ENCODE assay signal across 16 cellular contexts in the genomic region with DNA sequence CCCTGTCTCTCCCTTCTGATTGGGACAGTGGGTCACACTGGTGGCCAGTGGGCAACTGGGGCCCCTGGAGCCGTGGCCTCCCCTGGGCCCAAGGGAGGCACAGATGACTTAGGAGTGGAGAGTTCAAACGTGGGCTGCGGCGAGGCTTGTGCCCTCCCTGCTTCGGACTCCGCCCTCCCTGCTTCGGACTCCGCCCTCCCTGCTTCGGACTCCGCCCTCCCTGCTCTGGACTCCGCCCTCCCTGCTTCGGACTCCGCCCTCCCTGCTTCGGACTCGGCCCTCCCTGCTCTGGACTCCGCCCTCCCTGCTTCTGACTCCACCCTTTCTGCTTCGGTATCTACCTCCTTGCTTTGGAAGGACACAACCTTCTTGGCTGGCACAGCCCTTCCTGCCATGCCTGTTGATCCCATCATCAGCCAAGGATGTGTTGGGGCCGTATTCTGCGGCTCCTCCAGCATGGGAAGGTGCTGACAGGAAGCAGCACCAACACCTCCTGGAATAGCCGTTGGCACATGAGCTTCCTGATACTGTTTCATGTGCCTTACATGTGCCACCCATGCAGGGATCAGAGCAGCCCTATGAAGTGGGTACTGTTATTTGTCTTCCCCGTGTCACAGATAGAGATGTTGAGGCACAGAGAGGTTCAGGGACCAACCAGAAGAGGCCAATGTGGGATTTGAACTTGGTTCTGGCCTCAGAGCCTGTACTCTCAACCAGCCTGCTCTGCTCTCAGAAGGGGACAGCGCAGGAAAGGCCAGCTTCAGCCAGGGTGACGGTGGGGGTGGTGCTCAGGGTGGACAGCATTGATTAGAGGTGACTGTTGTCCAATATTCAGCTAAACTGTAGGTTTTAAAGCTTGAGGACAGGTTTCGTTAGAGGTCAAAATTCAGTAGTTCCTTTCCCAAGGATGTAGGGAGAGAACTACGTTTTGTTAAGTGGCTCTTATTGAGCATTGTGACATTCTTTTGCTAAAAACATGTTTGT.
DNase-seq lines count a peak whose midpoint lies in the region; ATAC-seq and TF ChIP-seq lines count a peak whose summit lies in the region.
"Had no signal": no experiment of that assay in that cellular context is flagged by ENCODE, and none has a peak within 500 bp of the region (broad histone marks: within the 10 kb centered on the region; RNA-seq: fewer than 3 reads in every experiment).

No MANE protein-coding gene starts in this region.

- H3K36me3 ChIP-seq in H7 (replicated peaks; ENCODE audit: control insufficient read depth, insufficient read depth, low read length) (no peaks in the 10 kb centered on the region), osteoblast (ENCODE audit: insufficient read depth, low read length) (no peaks in the 10 kb centered on the region)

- no peak overlapping the region for H2AFZ ChIP-seq in osteoblast (ENCODE audit: low read length)

- H4K20me1 ChIP-seq in osteoblast (ENCODE audit: insufficient read depth, low read length), result no peaks in the 10 kb centered on the region

- H3K4me3 ChIP-seq in H7 (ENCODE audit: insufficient read depth, low read depth, low read length), result no peak overlapping the region
- H3K4me3 ChIP-seq in osteoblast (ENCODE audit: insufficient read depth, low read length), result no peak overlapping the region
- H3K4me3 ChIP-seq: gastroesophageal sphincter, stomach had no signal

- H3K27ac ChIP-seq in osteoblast (ENCODE audit: low read depth, low read length), result no peak overlapping the region
- H3K27ac ChIP-seq: epithelial cell of prostate, gastroesophageal sphincter, stomach had no signal

- H3K4me1 ChIP-seq in osteoblast (ENCODE audit: insufficient read depth, low read length), result peaks cover 29% of the 10 kb centered on the region

- peaks cover 13% of the 10 kb centered on the region for H3K79me2 ChIP-seq in osteoblast (ENCODE audit: insufficient read depth, low read length)

- intact Hi-C loops in cardiac septum (cut with DNase I), result no loop called here

- no peak for ATAC-seq in GM19455 (IDR thresholded peaks at IDR 0.05; ENCODE audit: unreplicated experiment)
- ATAC-seq: gastroesophageal sphincter, T-helper 17 cell had no signal

- no peak overlapping the region for H3K4me2 ChIP-seq in osteoblast (ENCODE audit: insufficient read depth, low read length)

- no peak for TF ChIP-seq CTCF in osteoblast (IDR thresholded peaks at IDR 0.05; ENCODE audit: extremely low read depth, low read depth, low read length)

- H3K9me3 ChIP-seq in osteoblast (ENCODE audit: low read depth, low read length), result no peaks in the 10 kb centered on the region
- H3K9me3 ChIP-seq: gastroesophageal sphincter, stomach had no signal

- DNase-seq in H7 (peak; percentile 72), NAMALWA (ENCODE audit: low spot score) (peak; percentile 49), cardiac septum (ENCODE audit: low spot score) (peak; percentile 66), osteoblast (ENCODE audit: insufficient read length, low spot score, missing footprints) (peak; percentile 70), NOMO-1 treated with DMSO at 0.1 percent for 48 hours (lab: John Stamatoyannopoulos, UW; ENCODE audit: unreplicated experiment) (no peak)
- no peak for DNase-seq in stimulated activated CD4-positive, alpha-beta T cell treated with anti-CD3 and anti-CD28 coated beads, Interleukin-4, amount 100 ng/mL, for 1 hour
- DNase-seq: activated CD8-positive, alpha-beta memory T cell treated with anti-CD3 and anti-CD28 coated beads, Interleukin-2, amount 50 U/mL, for 4 hours; activated naive CD4-positive, alpha-beta T cell treated with anti-CD3 and anti-CD28 coated beads for 36 hours; NCI-H2029 treated with DMSO at 0.1 percent for 48 hours; NCI-H510A; SHP77 treated with DMSO at 0.1 percent for 48 hours; stomach; T-helper 17 cell had no signal

- H3K27me3 ChIP-seq in H7 (ENCODE audit: control insufficient read depth, insufficient read depth, low read length), result no peaks in the 10 kb centered on the region
- H3K27me3 ChIP-seq in osteoblast (ENCODE audit: insufficient read depth, low read length), result no peaks in the 10 kb centered on the region
- H3K27me3 ChIP-seq: gastroesophageal sphincter, stomach had no signal

Comparison
In these comparisons a context has a peak if more than half of its experiments do, and no peak if none do; other contexts are left out.
1. DNase-seq: peak in H7 (single experiment), NAMALWA (single experiment), cardiac septum (single experiment) and osteoblast (single experiment); none in NOMO-1 treated with DMSO at 0.1 percent for 48 hours (single experiment) and stimulated activated CD4-positive, alpha-beta T cell treated with anti-CD3 and anti-CD28 coated beads, Interleukin-4, amount 100 ng/mL, for 1 hour (single experiment).